In genomic region chr17:28959471-28959871, GRCh38 we compare ENCODE assay signal across 29 cellular contexts. TPM values are rescaled to one million over a fixed set of nuclear protein-coding genes. Genes with fewer than 3 reads are reported as not detected.
"Had no signal": no experiment of that assay in that cellular context is flagged by ENCODE, and none has a peak within 500 bp of the region (broad histone marks: within the 10 kb centered on the region; RNA-seq: fewer than 3 reads in every experiment).

No MANE protein-coding gene starts in this region.

- ATAC-seq: activated CD4-positive, alpha-beta T cell treated with anti-CD3 and anti-CD28 coated beads for 36 hours; activated CD8-positive, alpha-beta memory T cell treated with anti-CD3 and anti-CD28 coated beads, Interleukin-2, amount 10 ng/mL, durations not matched to agents 7 days and 5 days; activated CD8-positive, alpha-beta T cell treated with anti-CD3 and anti-CD28 coated beads, Interleukin-2, amount 10 ng/mL, durations not matched to agents 7 days and 5 days; effector memory CD8-positive, alpha-beta T cell; gastroesophageal sphincter; naive thymus-derived CD8-positive, alpha-beta T cell; right cardiac atrium; stimulated activated memory B cell treated with anti-CD40 and anti-IgM and Interleukin-4, amounts not matched to agents 10 μg/mL and 1 μg/mL and 100 μg/mL, for 72 hours; stimulated activated naive CD8-positive, alpha-beta T cell treated with anti-CD3 and anti-CD28 coated beads, Interleukin-15, amount 100 ng/mL, for 72 hours; T-cell had no signal

- DNase-seq: activated CD4-positive, alpha-beta T cell treated with anti-CD3 and anti-CD28 coated beads for 36 hours; activated CD4-positive, CD25-positive, alpha-beta regulatory T cell; activated CD8-positive, alpha-beta memory T cell treated with anti-CD3 and anti-CD28 coated beads, Interleukin-2, amount 10 ng/mL, durations not matched to agents 7 days and 5 days; activated CD8-positive, alpha-beta T cell treated with anti-CD3 and anti-CD28 coated beads, Interleukin-2, amount 10 ng/mL, durations not matched to agents 7 days and 5 days; activated effector memory CD4-positive, alpha-beta T cell treated with anti-CD3 and anti-CD28 coated beads, Interleukin-2, amount 50 U/mL, for 16 hours; activated naive CD4-positive, alpha-beta T cell treated with anti-CD3 and anti-CD28 coated beads for 36 hours; activated naive CD8-positive, alpha-beta T cell treated with anti-CD3 and anti-CD28 coated beads for 36 hours; cortex of kidney; effector memory CD8-positive, alpha-beta T cell; erythroblast; hypothalamus; immature natural killer cell; midbrain; stimulated activated CD4-positive, alpha-beta T cell treated with anti-CD3 and anti-CD28 coated beads, Interleukin-4, amount 100 ng/mL, for 24 hours; stimulated activated naive CD8-positive, alpha-beta T cell treated with anti-CD3 and anti-CD28 coated beads, Interleukin-15, amount 100 ng/mL, for 72 hours; substantia nigra; T-cell had no signal

- H3K9me3 ChIP-seq: adrenal gland, ascending aorta, gastroesophageal sphincter, vagina had no signal

- H3K27ac ChIP-seq: adrenal gland, ascending aorta, cardiac muscle cell, gastroesophageal sphincter, skin epidermis, vagina had no signal

- H3K4me3 ChIP-seq: adrenal gland, ascending aorta, cardiac muscle cell, gastroesophageal sphincter, skin epidermis, vagina had no signal

- H3K36me3 ChIP-seq: adrenal gland, ascending aorta, cardiac muscle cell, vagina had no signal

- H3K4me1 ChIP-seq: adrenal gland, ascending aorta, gastroesophageal sphincter, vagina had no signal

- H3K27me3 ChIP-seq: adrenal gland, ascending aorta, cardiac muscle cell, vagina had no signal

RNA-seq across cellular contexts. Expression of gene SEZ6, which starts 46.4 kb away (rescaled TPM):
- total RNA-seq: activated CD4-positive, alpha-beta T cell treated with anti-CD3 and anti-CD28 coated beads for 36 hours; activated CD8-positive, alpha-beta memory T cell treated with anti-CD3 and anti-CD28 coated beads, Interleukin-2, amount 10 ng/mL, durations not matched to agents 7 days and 5 days; activated CD8-positive, alpha-beta T cell treated with anti-CD3 and anti-CD28 coated beads, Interleukin-2, amount 10 ng/mL, durations not matched to agents 7 days and 5 days; activated naive CD4-positive, alpha-beta T cell treated with anti-CD3 and anti-CD28 coated beads for 36 hours; activated naive CD8-positive, alpha-beta T cell treated with anti-CD3 and anti-CD28 coated beads for 36 hours; ascending aorta; kidney epithelial cell; lower leg skin; naive thymus-derived CD8-positive, alpha-beta T cell; omental fat pad; right cardiac atrium; vagina had no signal
- polyA plus RNA-seq: right cardiac atrium had no signal
